ENCODE assay signal across 9 cellular contexts in genomic region chr1:172588296-172589291, GRCh38. TPM values are rescaled to one million over a fixed set of nuclear protein-coding genes. Genes with fewer than 3 reads are reported as not detected.
DNase-seq lines count a peak whose midpoint lies in the region; TF ChIP-seq lines count a peak whose summit lies in the region.
"Had no signal": no experiment of that assay in that cellular context is flagged by ENCODE, and none has a peak within 500 bp of the region (broad histone marks: within the 10 kb centered on the region; RNA-seq: fewer than 3 reads in every experiment).

No MANE protein-coding gene starts in this region.

- no peak overlapping the region for H3K4me3 Mint-ChIP-seq in nephron progenitor cell

- H3K4me1 Mint-ChIP-seq in nephron progenitor cell, result no peaks in the 10 kb centered on the region

- H3K36me3 Mint-ChIP-seq in nephron progenitor cell (ENCODE audit: low read depth), result peaks cover 60% of the 10 kb centered on the region

- H3K27me3 Mint-ChIP-seq in nephron progenitor cell (ENCODE audit: low read depth, poor library complexity), result no peaks in the 10 kb centered on the region

- peaks cover 44% of the 10 kb centered on the region for H3K36me3 ChIP-seq in MG63

- peaks cover 33% of the 10 kb centered on the region for H3K9me3 Mint-ChIP-seq in nephron progenitor cell

- TF ChIP-seq CTCF in astrocyte of the spinal cord (IDR thresholded peaks at IDR 0.05; ENCODE audit: low read depth, low read length) (no peak), nephron progenitor cell (IDR thresholded peaks at IDR 0.05) (no peak)

- H3K27ac Mint-ChIP-seq in nephron progenitor cell, result peak overlapping the region; percentile 69

- DNase-seq in GM04504 (ENCODE audit: low read depth) (peak; percentile 43), MG63 (peak; percentile 77), astrocyte of the spinal cord (ENCODE audit: low read depth, low spot score) (peak; percentile 92), nephron progenitor cell (no peak), NCI-H2196 treated with DMSO at 0.1 percent for 48 hours (lab: John Stamatoyannopoulos, UW; ENCODE audit: unreplicated experiment) (no peak), NCI-H524 (lab: John Stamatoyannopoulos, UW) (no peak), DMS153 (lab: John Stamatoyannopoulos, UW) (no peak), OCI-M1 (lab: John Stamatoyannopoulos, UW) (no peak)
- DNase-seq: effector CD4-positive, alpha-beta T cell had no signal

- H3K4me3 ChIP-seq in MG63 (no peak overlapping the region), astrocyte of the spinal cord (ENCODE audit: low read depth, low read length) (no peak overlapping the region)

- peaks cover 3% of the 10 kb centered on the region for H3K9me3 ChIP-seq in MG63

- no peaks in the 10 kb centered on the region for H3K27me3 ChIP-seq in MG63

- in situ Hi-C loops in astrocyte of the spinal cord (cut with HindIII; ENCODE audit: low sequenced_read_pairs), result no loop called here

RNA-seq across cellular contexts. Expression of gene SUCO, which starts 55.6 kb away (rescaled TPM):
- 2.1 and 2.9 TPM in 2 replicates for total RNA-seq in MG63 (2014; rRNA removed; shearing (Covaris generic); ENCODE audit: low replicate concordance)

Comparison
In these comparisons a context has a peak if more than half of its experiments do, and no peak if none do; other contexts are left out.
1. DNase-seq: peak in GM04504 (single experiment), MG63 (single experiment) and astrocyte of the spinal cord (single experiment); none in nephron progenitor cell (single experiment), NCI-H2196 treated with DMSO at 0.1 percent for 48 hours (single experiment), NCI-H524 (0 of 2), DMS153 (single experiment) and OCI-M1 (single experiment).